ENCODE assay signal across 2 cellular contexts in the genomic region with DNA sequence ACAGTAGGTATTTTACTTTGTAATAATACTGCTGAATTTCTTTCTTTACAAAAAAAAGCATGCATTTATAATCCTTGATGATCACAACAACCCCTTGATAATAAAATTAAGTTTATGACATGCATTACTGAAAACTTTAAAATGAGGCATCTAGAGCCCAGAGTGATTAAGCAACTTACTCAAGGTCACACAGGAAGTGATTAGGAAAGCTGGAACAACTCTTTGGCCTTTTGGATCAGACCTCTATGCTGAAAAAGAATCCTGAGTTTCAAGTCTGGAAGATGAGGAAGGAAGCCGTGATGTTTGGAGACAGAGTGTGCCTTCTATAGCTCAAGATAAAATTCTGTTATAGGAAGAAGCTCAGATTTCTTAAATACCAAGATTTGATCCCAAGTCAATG.
A peak's percentile ranks its signal among the peaks of the same experiment; 100 is the strongest.
TF ChIP-seq lines count a peak whose summit lies in the region.

No MANE protein-coding gene starts in this region.

TF ChIP-seq in K562, 482 proteins besides CTCF, POLR2A, EP300 and RAD21:
- TF ChIP-seq ARHGAP35 (IDR thresholded peaks at IDR 0.05; ENCODE audit: partially characterized antibody) (no peak), ZFP36 (IDR thresholded peaks at IDR 0.05; ENCODE audit: low read depth, low read length, partially characterized antibody) (no peak), RBM25 (IDR thresholded peaks at IDR 0.05; ENCODE audit: low read depth, low read length, severe bottlenecking) (peak; percentile 60), HNRNPLL (IDR thresholded peaks at IDR 0.05; ENCODE audit: low read depth, low read length, poor library complexity, severe bottlenecking) (no peak), SMARCE1 (IDR thresholded peaks at IDR 0.05) (no peak)
- TF ChIP-seq, protein P1, sequence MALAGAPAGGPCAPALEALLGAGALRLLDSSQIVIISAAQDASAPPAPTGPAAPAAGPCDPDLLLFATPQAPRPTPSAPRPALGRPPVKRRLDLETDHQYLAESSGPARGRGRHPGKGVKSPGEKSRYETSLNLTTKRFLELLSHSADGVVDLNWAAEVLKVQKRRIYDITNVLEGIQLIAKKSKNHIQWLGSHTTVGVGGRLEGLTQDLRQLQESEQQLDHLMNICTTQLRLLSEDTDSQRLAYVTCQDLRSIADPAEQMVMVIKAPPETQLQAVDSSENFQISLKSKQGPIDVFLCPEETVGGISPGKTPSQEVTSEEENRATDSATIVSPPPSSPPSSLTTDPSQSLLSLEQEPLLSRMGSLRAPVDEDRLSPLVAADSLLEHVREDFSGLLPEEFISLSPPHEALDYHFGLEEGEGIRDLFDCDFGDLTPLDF (CRISPR knock-in tag; IDR thresholded peaks at IDR 0.05) = no peak

TF ChIP-seq in H1, 55 proteins besides CTCF, POLR2A, EP300 and RAD21:
- TF ChIP-seq TEAD4 (IDR thresholded peaks at IDR 0.05; ENCODE audit: low read depth, low read length) = no peak
- TF ChIP-seq KDM1A (IDR thresholded peaks at IDR 0.05; ENCODE audit: borderline replicate concordance, low read length) = peak; percentile 67
